Comparison of ENCODE assay signal across 8 cellular contexts in genomic region chr7:129187681-129188371, GRCh38. TPM values are rescaled to one million over a fixed set of nuclear protein-coding genes. Genes with fewer than 3 reads are reported as not detected.
DNase-seq lines count a peak whose midpoint lies in the region; ATAC-seq, FAIRE-seq and TF ChIP-seq lines count a peak whose summit lies in the region.

No MANE protein-coding gene starts in this region.

- in situ Hi-C loops in GM13977 (cut with MboI; ENCODE audit: low pct_unique_long_range_greater_than_20kb, low sequenced_read_pairs, unreplicated experiment): no loop called here

- peak; percentile 49 for DNase-seq in GM13977 (ENCODE audit: low spot score)
- no peak for DNase-seq in glutamatergic neuron
- DNase-seq in head of caudate nucleus: no peak
- DNase-seq in RCC 7860 (ENCODE audit: low spot score): no peak

- H3K27ac Mint-ChIP-seq in glutamatergic neuron (ENCODE audit: unreplicated experiment): no peak overlapping the region

- peak overlapping the region; percentile 72 for H3K4me3 Mint-ChIP-seq in glutamatergic neuron (ENCODE audit: unreplicated experiment)

- H3K27me3 ChIP-seq in skeletal muscle tissue (ENCODE audit: control insufficient read depth in 3 of 3, insufficient read depth in 3 of 3, low read length in 3 of 3): no peaks in the 10 kb centered on the region

- H3K27me3 Mint-ChIP-seq in glutamatergic neuron (ENCODE audit: unreplicated experiment): peaks cover 12% of the 10 kb centered on the region

- no peaks in the 10 kb centered on the region for H3K36me3 ChIP-seq in skeletal muscle tissue (ENCODE audit: control insufficient read depth in 3 of 3, insufficient read depth in 3 of 3, low read length in 3 of 3)

- ATAC-seq in SK-N-SH treated with all-trans-retinoic acid at 6 μM for 48 hours (peak; percentile 2; the same call in 2 of the 3 replicates), HG03159 (IDR thresholded peaks at IDR 0.05; ENCODE audit: unreplicated experiment) (no peak), HG03108 (IDR thresholded peaks at IDR 0.05; ENCODE audit: unreplicated experiment) (no peak)

- H3K4me3 ChIP-seq in skeletal muscle tissue (ENCODE audit: low read length in 3 of 3): peak overlapping the region; percentile 57 to 79 (median 77)

- peaks cover 15% of the 10 kb centered on the region for H3K4me1 Mint-ChIP-seq in glutamatergic neuron (ENCODE audit: low read depth, unreplicated experiment)

- peaks cover 9 to 18% (median 12%) of the 10 kb centered on the region in 3 donors for H3K4me1 ChIP-seq in skeletal muscle tissue (ENCODE audit: control insufficient read depth in 3 of 3, insufficient read depth in 3 of 3, low read length in 3 of 3)

- H3K27ac ChIP-seq in skeletal muscle tissue (ENCODE audit: low read depth, low read length): no peak overlapping the region

- no peak for FAIRE-seq in RCC 7860 (lab: Jason Lieb, UNC)

- peaks cover 3% of the 10 kb centered on the region for H3K9me3 Mint-ChIP-seq in glutamatergic neuron (ENCODE audit: unreplicated experiment)

- H3K9ac ChIP-seq in skeletal muscle tissue (ENCODE audit: low read depth in 1 of 3, low read length in 3 of 3): peak overlapping the region in 2 of 3 donors; percentile 62 to 82

- intact Hi-C loops in head of caudate nucleus (cut with DNase I): no loop called here

- TF ChIP-seq CTCF in GM13977 (IDR thresholded peaks at IDR 0.05; ENCODE audit: extremely low read depth, insufficient read depth, missing control alignments) (no peak), glutamatergic neuron (IDR thresholded peaks at IDR 0.05; ENCODE audit: partially characterized antibody, unreplicated experiment) (no peak)

- H3K9me3 ChIP-seq in skeletal muscle tissue (ENCODE audit: control insufficient read depth in 3 of 3, low read length in 3 of 3): no peaks in the 10 kb centered on the region

- H3K36me3 Mint-ChIP-seq in glutamatergic neuron (ENCODE audit: unreplicated experiment): peaks cover 5% of the 10 kb centered on the region

TF ChIP-seq in SK-N-SH treated with all-trans-retinoic acid at 6 μM for 48 hours, 23 proteins besides CTCF, POLR2A, EP300 and RAD21:
- no peak for TF ChIP-seq ZNF565 (CRISPR knock-in tag; conservative IDR thresholded peaks at IDR 0.05; ENCODE audit: low read depth)
- TF ChIP-seq ESRRG (CRISPR knock-in tag; IDR thresholded peaks at IDR 0.05): no peak
- TF ChIP-seq CSRNP3 (CRISPR knock-in tag; IDR thresholded peaks at IDR 0.05): no peak
- no peak for TF ChIP-seq TCF4 (CRISPR knock-in tag; IDR thresholded peaks at IDR 0.05; ENCODE audit: borderline replicate concordance)
- no peak for TF ChIP-seq POU6F1 (CRISPR knock-in tag; IDR thresholded peaks at IDR 0.05; ENCODE audit: borderline replicate concordance, low read depth)
TF ChIP-seq in SK-N-SH treated with all-trans-retinoic acid at 6 μM for 48 hours: peak in this region for 0.

RNA-seq across cellular contexts. Expression of gene SMO, which starts 0.6 kb away (rescaled TPM):
- 5.9 TPM for total RNA-seq in glutamatergic neuron (ENCODE audit: unreplicated experiment)
- total RNA-seq in skeletal muscle tissue: 28.7 TPM

RNA-seq across cellular contexts. Expression of gene AHCYL2, which starts 37.0 kb away (rescaled TPM):
- 16.8 TPM for total RNA-seq in glutamatergic neuron (ENCODE audit: unreplicated experiment)
- total RNA-seq in skeletal muscle tissue: 12.0 TPM

RNA-seq across cellular contexts. Expression of gene TSPAN33, which starts 43.3 kb away (rescaled TPM):
- total RNA-seq in glutamatergic neuron (ENCODE audit: unreplicated experiment) (6.6 TPM), skeletal muscle tissue (29.7 TPM)
